ENCODE assay signal across 11 cellular contexts in genomic region chr9:109968332-109968657, GRCh38.
A peak's percentile ranks its signal among the peaks of the same experiment; 100 is the strongest.
DNase-seq lines count a peak whose midpoint lies in the region; ATAC-seq and TF ChIP-seq lines count a peak whose summit lies in the region.
"Had no signal": no experiment of that assay in that cellular context is flagged by ENCODE, and none has a peak within 500 bp of the region (broad histone marks: within the 10 kb centered on the region; RNA-seq: fewer than 3 reads in every experiment).

No MANE protein-coding gene starts in this region.

- peaks cover 16% of the 10 kb centered on the region for H3K36me3 Mint-ChIP-seq in activated CD4-positive, alpha-beta T cell treated with anti-CD3 and anti-CD28 coated beads, Interleukin-2, amount 10 ng/mL, durations not matched to agents 7 days and 5 days (ENCODE audit: low read depth)
- no peaks in the 10 kb centered on the region for H3K36me3 Mint-ChIP-seq in activated naive CD8-positive, alpha-beta T cell treated with anti-CD3 and anti-CD28 coated beads, Interleukin-2, amount 50 U/mL, for 24 hours (ENCODE audit: low read depth)
- H3K36me3 Mint-ChIP-seq in MCF 10A (ENCODE audit: insufficient read depth, unreplicated experiment) = no peaks in the 10 kb centered on the region

- peaks cover 8% of the 10 kb centered on the region for H3K27me3 Mint-ChIP-seq in activated CD4-positive, alpha-beta T cell treated with anti-CD3 and anti-CD28 coated beads, Interleukin-2, amount 10 ng/mL, durations not matched to agents 7 days and 5 days
- H3K27me3 Mint-ChIP-seq in activated naive CD8-positive, alpha-beta T cell treated with anti-CD3 and anti-CD28 coated beads, Interleukin-2, amount 50 U/mL, for 24 hours = no peaks in the 10 kb centered on the region
- H3K27me3 Mint-ChIP-seq in MCF 10A (ENCODE audit: insufficient read depth, unreplicated experiment) = no peaks in the 10 kb centered on the region

- no peaks in the 10 kb centered on the region for H3K27me3 ChIP-seq in transverse colon
- H3K27me3 ChIP-seq: SJCRH30 had no signal

- H3K4me1 Mint-ChIP-seq in activated CD4-positive, alpha-beta T cell treated with anti-CD3 and anti-CD28 coated beads, Interleukin-2, amount 10 ng/mL, durations not matched to agents 7 days and 5 days = peaks cover 73% of the 10 kb centered on the region
- H3K4me1 Mint-ChIP-seq in activated naive CD8-positive, alpha-beta T cell treated with anti-CD3 and anti-CD28 coated beads, Interleukin-2, amount 50 U/mL, for 24 hours = peaks cover 58% of the 10 kb centered on the region
- peaks cover 5% of the 10 kb centered on the region for H3K4me1 Mint-ChIP-seq in MCF 10A (ENCODE audit: insufficient read depth, unreplicated experiment)

- WGBS in transverse colon (ENCODE audit: low coverage in 1 of 2), 2 donors = 16 to 44% methylated on average over 3 of the region's 3 CpGs

- no TSS peak for BruUV-seq in MCF 10A (replicated peaks; lab: Mats Ljungman, UMichigan)

- H3K9me3 ChIP-seq in transverse colon = no peaks in the 10 kb centered on the region
- H3K9me3 ChIP-seq: A549, SJCRH30, thoracic aorta had no signal

- no peak overlapping the region for H3K4me3 Mint-ChIP-seq in activated CD4-positive, alpha-beta T cell treated with anti-CD3 and anti-CD28 coated beads, Interleukin-2, amount 10 ng/mL, durations not matched to agents 7 days and 5 days
- H3K4me3 Mint-ChIP-seq in activated naive CD8-positive, alpha-beta T cell treated with anti-CD3 and anti-CD28 coated beads, Interleukin-2, amount 50 U/mL, for 24 hours = no peak overlapping the region
- no peak overlapping the region for H3K4me3 Mint-ChIP-seq in MCF 10A (ENCODE audit: unreplicated experiment)

- no peaks in the 10 kb centered on the region for H3K36me3 ChIP-seq in transverse colon
- H3K36me3 ChIP-seq: thoracic aorta had no signal

- H3K9me3 Mint-ChIP-seq in activated CD4-positive, alpha-beta T cell treated with anti-CD3 and anti-CD28 coated beads, Interleukin-2, amount 10 ng/mL, durations not matched to agents 7 days and 5 days = peaks cover 8% of the 10 kb centered on the region
- no peaks in the 10 kb centered on the region for H3K9me3 Mint-ChIP-seq in activated naive CD8-positive, alpha-beta T cell treated with anti-CD3 and anti-CD28 coated beads, Interleukin-2, amount 50 U/mL, for 24 hours
- H3K9me3 Mint-ChIP-seq in MCF 10A (ENCODE audit: unreplicated experiment) = no peaks in the 10 kb centered on the region

- intact Hi-C loops in MCF 10A (cut with micrococcal nuclease) (no loop called here), transverse colon (cut with DNase I; ENCODE audit: low total_unique reads) (no loop called here)

- H3K27ac ChIP-seq in skin epidermis (peak overlapping the region in 14 of 21 experiments; percentile 0 to 87 (median 49)), transverse colon (peak overlapping the region in 2 of 4 donors; percentile 37 to 57)
- H3K27ac ChIP-seq: A549, SJCRH30 had no signal

- no peak for TF ChIP-seq CTCF in MCF 10A (IDR thresholded peaks at IDR 0.05; ENCODE audit: unreplicated experiment)
- no peak for TF ChIP-seq CTCF in transverse colon (IDR thresholded peaks at IDR 0.05)

- peak; percentile 31 for DNase-seq in activated CD4-positive, alpha-beta T cell treated with anti-CD3 and anti-CD28 coated beads, Interleukin-2, amount 10 ng/mL, durations not matched to agents 7 days and 5 days
- DNase-seq in activated CD4-positive, alpha-beta T cell treated with anti-CD3 and anti-CD28 coated beads, Interleukin-2, amount 50 U/mL, for 48 hours = no peak
- DNase-seq in activated naive CD8-positive, alpha-beta T cell treated with anti-CD3 and anti-CD28 coated beads, Interleukin-2, amount 50 U/mL, for 24 hours = no peak
- DNase-seq in activated CD4-positive, alpha-beta T cell treated with anti-CD3 and anti-CD28 coated beads, Interleukin-2, amount 50 U/mL, for 4 hours = no peak
- no peak for DNase-seq in MCF 10A (ENCODE audit: unreplicated experiment)
- no peak for DNase-seq in transverse colon
- DNase-seq: SJCRH30 had no signal

- H3K27ac Mint-ChIP-seq in activated CD4-positive, alpha-beta T cell treated with anti-CD3 and anti-CD28 coated beads, Interleukin-2, amount 10 ng/mL, durations not matched to agents 7 days and 5 days = peak overlapping the region; percentile 92
- peak overlapping the region; percentile 29 for H3K27ac Mint-ChIP-seq in activated naive CD8-positive, alpha-beta T cell treated with anti-CD3 and anti-CD28 coated beads, Interleukin-2, amount 50 U/mL, for 24 hours
- no peak overlapping the region for H3K27ac Mint-ChIP-seq in MCF 10A (ENCODE audit: low read depth, unreplicated experiment)

- ATAC-seq in HG03060 (IDR thresholded peaks at IDR 0.05; ENCODE audit: low read depth, unreplicated experiment) = peak; percentile 18
- no peak for ATAC-seq in activated naive CD8-positive, alpha-beta T cell treated with anti-CD3 and anti-CD28 coated beads, Interleukin-2, amount 50 U/mL, for 24 hours

- in situ Hi-C loops in transverse colon (cut with MboI; ENCODE audit: low pct_ligation_motif_present in 1 of 4, low pct_unique_long_range_greater_than_20kb in 1 of 4, low sequenced_read_pairs in 3 of 4) = no loop called here

- CTCF ChIA-PET in activated CD4-positive, alpha-beta T cell treated with anti-CD3 and anti-CD28 coated beads, Interleukin-2, amount 10 ng/mL, durations not matched to agents 7 days and 5 days (lab: Charles Lee) = interaction anchor here (1.1 to 2.1 kb wide), 6 partner anchors 9 to 33 kb away, joined by 3 to 10 read pairs (median 4); no protein-coding TSS in a partner anchor
- CTCF ChIA-PET in MCF 10A (lab: Yijun Ruan, JAX) = interaction anchor here (0.7 to 1.1 kb wide), 2 partner anchors 14 to 184 kb away, joined by 3 to 4 read pairs; no protein-coding TSS in a partner anchor

- TF ChIP-seq POLR2A in transverse colon (IDR thresholded peaks at IDR 0.05) = no peak

- peaks cover 0 to 22% (median 2%) of the 10 kb centered on the region in 4 donors for H3K4me1 ChIP-seq in transverse colon
- H3K4me1 ChIP-seq: A549 had no signal

- H3K4me3 ChIP-seq in skin epidermis (no peak overlapping the region), transverse colon (no peak overlapping the region)
- H3K4me3 ChIP-seq: A549, SJCRH30, thoracic aorta had no signal

- POLR2A ChIA-PET in activated CD4-positive, alpha-beta T cell treated with anti-CD3 and anti-CD28 coated beads, Interleukin-2, amount 10 ng/mL, durations not matched to agents 7 days and 5 days (lab: Charles Lee) = interaction anchor here (0.6 to 1.1 kb wide), 4 partner anchors 12 to 180 kb away, joined by 3 to 6 read pairs (median 4); no protein-coding TSS in a partner anchor
- POLR2A ChIA-PET in MCF 10A (lab: Yijun Ruan, JAX) = interaction anchor here (0.7 to 0.8 kb wide), 3 partner anchors 80 to 118 kb away, joined by 3 read pairs; no protein-coding TSS in a partner anchor

- no peak for TF ChIP-seq EP300 in transverse colon (IDR thresholded peaks at IDR 0.05; ENCODE audit: low read depth)
